Comparison of ENCODE assay signal across 9 cellular contexts in the genomic region with DNA sequence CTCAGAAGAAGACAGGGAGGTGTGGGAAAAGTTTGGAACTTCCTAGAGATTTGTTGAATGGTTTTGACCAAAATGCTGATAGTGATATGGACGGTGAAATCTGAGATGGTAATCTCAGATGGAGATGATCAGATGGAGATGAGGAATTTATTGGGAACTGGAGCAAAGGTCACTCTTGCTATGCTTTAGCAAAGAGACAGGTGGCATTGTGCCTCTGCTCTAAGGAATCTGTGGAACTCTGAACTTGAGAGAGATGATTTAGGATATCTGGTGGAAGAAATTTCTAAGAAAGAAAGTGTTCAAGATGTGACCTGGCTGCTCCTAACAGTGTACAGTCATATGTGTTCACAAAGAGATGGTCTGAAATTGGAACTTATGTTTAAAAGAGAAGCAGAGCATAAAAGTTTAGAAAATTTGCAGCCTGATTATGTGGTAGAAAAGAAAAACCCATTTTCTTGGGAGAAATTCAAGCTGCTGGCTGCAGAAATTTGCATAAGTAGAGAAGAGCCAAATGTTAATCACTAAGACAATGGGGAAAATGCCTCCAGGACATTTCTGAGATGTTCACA. TPM values are rescaled to one million over a fixed set of nuclear protein-coding genes. Genes with fewer than 3 reads are reported as not detected.
A peak's percentile ranks its signal among the peaks of the same experiment; 100 is the strongest.
DNase-seq lines count a peak whose midpoint lies in the region; ATAC-seq, FAIRE-seq and TF ChIP-seq lines count a peak whose summit lies in the region.
"Not testable (repeated sequence)": the region's sequence is repeated elsewhere in the genome, so short reads cannot be mapped to it uniquely, and the experiment has no call there.
"Had no signal": no experiment of that assay in that cellular context is flagged by ENCODE, and none has a peak within 500 bp of the region (broad histone marks: within the 10 kb centered on the region; RNA-seq: fewer than 3 reads in every experiment).

No MANE protein-coding gene starts in this region.

- FAIRE-seq in H1 (lab: Jason Lieb, UNC) = not testable (repeated sequence)

- not testable (repeated sequence) for H3K14ac ChIP-seq in H1 (ENCODE audit: insufficient read length)

- H3K27ac Mint-ChIP-seq in activated B cell treated with CpG ODN at 0.5 μM for 24 hours = peak overlapping the region; percentile 60
- H3K27ac Mint-ChIP-seq in activated naive CD4-positive, alpha-beta T cell treated with anti-CD3 and anti-CD28 coated beads, Interleukin-2, amount 50 U/mL, for 24 hours = peak overlapping the region; percentile 77
- peak overlapping the region; percentile 68 for H3K27ac Mint-ChIP-seq in stimulated activated naive B cell treated with anti-CD40 and anti-IgM and Interleukin-4, amounts not matched to agents 10 μg/mL and 1 μg/mL and 100 μg/mL, for 72 hours

- not testable (repeated sequence) for H4K8ac ChIP-seq in H1 (ENCODE audit: extremely low read depth, insufficient read depth, low read length)

- not testable (repeated sequence) for H2BK5ac ChIP-seq in H1 (ENCODE audit: low read depth, low read length)

- H3K4ac ChIP-seq in H1 (replicated peaks; ENCODE audit: insufficient read length, low read depth, low read length) = not testable (repeated sequence)

- not testable (repeated sequence) for H3K4me2 ChIP-seq in H1 (ENCODE audit: insufficient read depth in 1 of 2, low read depth in 2 of 2, low read length in 2 of 2)

- H3K36me3 Mint-ChIP-seq in activated B cell treated with CpG ODN at 0.5 μM for 24 hours (ENCODE audit: low read depth) = peaks cover 10% of the 10 kb centered on the region
- H3K36me3 Mint-ChIP-seq in activated T-cell treated with anti-CD3 and anti-CD28 coated beads, Interleukin-2, amount 50 U/mL, for 4 hours (ENCODE audit: insufficient read depth) = peaks cover 14% of the 10 kb centered on the region
- peaks cover 18% of the 10 kb centered on the region for H3K36me3 Mint-ChIP-seq in activated naive CD4-positive, alpha-beta T cell treated with anti-CD3 and anti-CD28 coated beads, Interleukin-2, amount 50 U/mL, for 24 hours
- H3K36me3 Mint-ChIP-seq in stimulated activated naive B cell treated with anti-CD40 and anti-IgM and Interleukin-4, amounts not matched to agents 10 μg/mL and 1 μg/mL and 100 μg/mL, for 72 hours = peaks cover 22 to 44% of the 10 kb centered on the region in 2 donors

- not testable (repeated sequence) for H3K27me3 Mint-ChIP-seq in activated B cell treated with CpG ODN at 0.5 μM for 24 hours; activated T-cell treated with anti-CD3 and anti-CD28 coated beads, Interleukin-2, amount 50 U/mL, for 4 hours (ENCODE audit: low read depth); activated naive CD4-positive, alpha-beta T cell treated with anti-CD3 and anti-CD28 coated beads, Interleukin-2, amount 50 U/mL, for 24 hours; stimulated activated naive B cell treated with anti-CD40 and anti-IgM and Interleukin-4, amounts not matched to agents 10 μg/mL and 1 μg/mL and 100 μg/mL, for 72 hours

- not testable (repeated sequence) for H3K4me1 Mint-ChIP-seq in activated B cell treated with CpG ODN at 0.5 μM for 24 hours; activated T-cell treated with anti-CD3 and anti-CD28 coated beads, Interleukin-2, amount 50 U/mL, for 4 hours (ENCODE audit: low read depth); activated naive CD4-positive, alpha-beta T cell treated with anti-CD3 and anti-CD28 coated beads, Interleukin-2, amount 50 U/mL, for 24 hours; stimulated activated naive B cell treated with anti-CD40 and anti-IgM and Interleukin-4, amounts not matched to agents 10 μg/mL and 1 μg/mL and 100 μg/mL, for 72 hours

- H3K4me1 ChIP-seq in HUES48 (ENCODE audit: control insufficient read depth, insufficient read depth, low read length); H1 (replicated peaks in 1 of 4; ENCODE audit: control insufficient read depth in 3 of 4, insufficient read depth in 4 of 4, low read length in 3 of 4); iPS-20b (ENCODE audit: insufficient read depth, low read length): not testable (repeated sequence)

- not testable (repeated sequence) for H4K91ac ChIP-seq in H1 (replicated peaks; ENCODE audit: insufficient read length, low read length)

- not testable (repeated sequence) for H3K27ac ChIP-seq in C4-2B; H1 (ENCODE audit: low read depth, low read length); iPS-20b (ENCODE audit: low read length)
- H3K27ac ChIP-seq in HUES48 (ENCODE audit: low read depth, low read length) = peak overlapping the region; percentile 42

- H3K79me1 ChIP-seq in H1 (ENCODE audit: low read depth, low read length) = not testable (repeated sequence)

- H3K9ac ChIP-seq in HUES48 (ENCODE audit: low read depth, low read length); H1 (replicated peaks in 1 of 4; ENCODE audit: extremely low read depth in 1 of 4, low read depth in 3 of 4, low read length in 3 of 4); iPS-20b (ENCODE audit: low read depth, low read length): not testable (repeated sequence)

- not testable (repeated sequence) for TF ChIP-seq POLR2A in H1 (IDR thresholded peaks at IDR 0.05; ENCODE audit: control extremely low read depth in 1 of 2, low read depth in 2 of 2, low read length in 2 of 2)

- H2BK20ac ChIP-seq in H1 (ENCODE audit: low read length) = not testable (repeated sequence)

- not testable (repeated sequence) for H3K27me3 ChIP-seq in HUES48 (ENCODE audit: control insufficient read depth, insufficient read depth, low read length); H1 (replicated peaks in 1 of 4; ENCODE audit: control insufficient read depth in 3 of 4, extremely low read depth in 1 of 4, insufficient read depth in 3 of 4, low read length in 3 of 4); iPS-20b (ENCODE audit: insufficient read depth, low read length)

- H3K23ac ChIP-seq in H1 (ENCODE audit: insufficient read length) = not testable (repeated sequence)

- H2BK12ac ChIP-seq in H1 (ENCODE audit: low read depth, low read length) = not testable (repeated sequence)

- H2BK120ac ChIP-seq in H1 (replicated peaks; ENCODE audit: low read depth, low read length) = not testable (repeated sequence)

- not testable (repeated sequence) for H2BK15ac ChIP-seq in H1 (ENCODE audit: low read length)

- intact Hi-C loops in activated B cell treated with CpG ODN at 0.5 μM for 24 hours (cut with micrococcal nuclease) = not testable (repeated sequence)

- not testable (repeated sequence) for H2AK5ac ChIP-seq in H1 (ENCODE audit: low read depth, low read length)

- not testable (repeated sequence) for H3K18ac ChIP-seq in H1 (ENCODE audit: extremely low read depth, low read length)

- H3K56ac ChIP-seq in H1 (replicated peaks; ENCODE audit: insufficient read length, low read depth, low read length) = not testable (repeated sequence)

- peak; percentile 12 to 14; a peak in 2 of 4 replicates for TF ChIP-seq RAD21 in H1 (IDR thresholded peaks at IDR 0.05 in 1 of 2, conservative IDR thresholded peaks at IDR 0.05 in 1 of 2; ENCODE audit: low read depth in 2 of 2, low read length in 2 of 2)

- ATAC-seq in activated B cell treated with CpG ODN at 0.5 μM for 24 hours (ENCODE audit: low read depth); activated T-cell treated with anti-CD3 and anti-CD28 coated beads, Interleukin-2, amount 50 U/mL, for 4 hours; stimulated activated naive B cell treated with anti-CD40 and anti-IgM and Interleukin-4, amounts not matched to agents 10 μg/mL and 1 μg/mL and 100 μg/mL, for 72 hours (replicated peaks): not testable (repeated sequence)

- peaks cover 14% of the 10 kb centered on the region for H3K9me3 Mint-ChIP-seq in activated B cell treated with CpG ODN at 0.5 μM for 24 hours
- H3K9me3 Mint-ChIP-seq in activated T-cell treated with anti-CD3 and anti-CD28 coated beads, Interleukin-2, amount 50 U/mL, for 4 hours = peaks cover 15% of the 10 kb centered on the region
- not testable (repeated sequence) for H3K9me3 Mint-ChIP-seq in activated naive CD4-positive, alpha-beta T cell treated with anti-CD3 and anti-CD28 coated beads, Interleukin-2, amount 50 U/mL, for 24 hours
- H3K9me3 Mint-ChIP-seq in stimulated activated naive B cell treated with anti-CD40 and anti-IgM and Interleukin-4, amounts not matched to agents 10 μg/mL and 1 μg/mL and 100 μg/mL, for 72 hours = peaks cover 14% of the 10 kb centered on the region in 2 donors

- H3K4me3 Mint-ChIP-seq in activated B cell treated with CpG ODN at 0.5 μM for 24 hours = not testable (repeated sequence)
- peak overlapping the region; percentile 4 for H3K4me3 Mint-ChIP-seq in activated T-cell treated with anti-CD3 and anti-CD28 coated beads, Interleukin-2, amount 50 U/mL, for 4 hours
- peak overlapping the region; percentile 53 for H3K4me3 Mint-ChIP-seq in activated naive CD4-positive, alpha-beta T cell treated with anti-CD3 and anti-CD28 coated beads, Interleukin-2, amount 50 U/mL, for 24 hours
- H3K4me3 Mint-ChIP-seq in stimulated activated naive B cell treated with anti-CD40 and anti-IgM and Interleukin-4, amounts not matched to agents 10 μg/mL and 1 μg/mL and 100 μg/mL, for 72 hours = peak overlapping the region in 1 of 2 donors; percentile 49

- not testable (repeated sequence) for H3K23me2 ChIP-seq in H1 (ENCODE audit: low read depth, low read length)

- not testable (repeated sequence) for H4K5ac ChIP-seq in H1 (ENCODE audit: insufficient read length, low read depth, low read length)

- peaks cover 20% of the 10 kb centered on the region for H3K9me3 ChIP-seq in HUES48 (ENCODE audit: control insufficient read depth, insufficient read depth, low read length)
- H3K9me3 ChIP-seq in H1 (ENCODE audit: insufficient read depth in 2 of 2, low read depth in 1 of 2, low read length in 1 of 2) = not testable (repeated sequence)
- H3K9me3 ChIP-seq in iPS-20b (ENCODE audit: insufficient read depth, low read depth, low read length) = peaks cover 18% of the 10 kb centered on the region

- not testable (repeated sequence) for H4K20me1 ChIP-seq in H1 (replicated peaks in 1 of 2; ENCODE audit: control insufficient read depth in 1 of 2, insufficient read depth in 2 of 2, low read length in 2 of 2)

- TF ChIP-seq EP300 in H1 (IDR thresholded peaks at IDR 0.05; ENCODE audit: borderline replicate concordance in 1 of 2, low read depth in 2 of 2, low read length in 2 of 2) = not testable (repeated sequence)

- not testable (repeated sequence) for H3K4me3 ChIP-seq in HUES48 (ENCODE audit: low read depth, low read length); H1 (ENCODE audit: extremely low read depth in 1 of 4, insufficient read depth in 2 of 4, low read depth in 3 of 4, low read length in 4 of 4)
- peak overlapping the region; percentile 32 for H3K4me3 ChIP-seq in iPS-20b (ENCODE audit: low read length)

- CTCF ChIA-PET in activated B cell treated with CpG ODN at 0.5 μM for 24 hours (lab: Charles Lee); H1 (lab: Charles Lee; ENCODE audit: partially characterized antibody): not testable (repeated sequence)

- POLR2A ChIA-PET in activated B cell treated with CpG ODN at 0.5 μM for 24 hours (lab: Charles Lee) = not testable (repeated sequence)
- POLR2A ChIA-PET in H1 (lab: Charles Lee; ENCODE audit: partially characterized antibody) = interaction anchor here (0.7 kb wide), 1 partner anchor 14 kb away, joined by 3 read pairs; no protein-coding TSS in a partner anchor

- TF ChIP-seq CTCF in C4-2B (conservative IDR thresholded peaks at IDR 0.05) (peak; percentile 23; the same call in 1 of the 2 replicates), H1 (IDR thresholded peaks at IDR 0.05; ENCODE audit: control extremely low read depth in 1 of 3, insufficient read depth in 1 of 3, low read depth in 1 of 3, low read length in 3 of 3) (peak in 1 of 3 experiments; percentile 21; a peak in 1 of 4 replicates)
- TF ChIP-seq CTCF in activated B cell treated with CpG ODN at 0.5 μM for 24 hours (IDR thresholded peaks at IDR 0.05) = not testable (repeated sequence)

- not testable (repeated sequence) for H2AFZ ChIP-seq in H1 (ENCODE audit: low read length)

- 83% methylated on average over 1 of the region's 1 CpG; no CpG with 5 or more reads in 1 of the 2 experiments for WGBS in H1 (ENCODE audit: extremely low coverage in 1 of 2, insufficient coverage in 1 of 2, insufficient read length in 1 of 2, insufficient replicate concordance in 2 of 2, low coverage in 1 of 2, low lambda C conversion rate in 2 of 2, missing lambda C conversion rate in 1 of 2), 2 experiments

- H3K36me3 ChIP-seq in HUES48 (ENCODE audit: control insufficient read depth, insufficient read depth, low read length); H1 (ENCODE audit: control insufficient read depth in 2 of 4, insufficient read depth in 4 of 4, low read length in 3 of 4); iPS-20b (ENCODE audit: insufficient read depth, low read depth, low read length): not testable (repeated sequence)

- not testable (repeated sequence) for DNase-seq in activated B cell treated with CpG ODN at 0.5 μM for 24 hours; activated T-cell treated with anti-CD3 and anti-CD28 coated beads, Interleukin-2, amount 50 U/mL, for 4 hours; H1 (ENCODE audit: low read depth in 1 of 2, low spot score in 2 of 2); stimulated activated naive B cell treated with anti-CD40 and anti-IgM and Interleukin-4, amounts not matched to agents 10 μg/mL and 1 μg/mL and 100 μg/mL, for 72 hours

- H3K79me2 ChIP-seq in H1 (ENCODE audit: control insufficient read depth in 1 of 2, insufficient read depth in 2 of 2, low read length in 2 of 2) = not testable (repeated sequence)

RNA-seq across cellular contexts. Expression of gene TESK1, which starts 25.3 kb away (rescaled TPM):
- 48.7 and 51.9 TPM in 2 replicates for total RNA-seq in activated B cell treated with CpG ODN at 0.5 μM for 24 hours
- total RNA-seq in activated T-cell treated with anti-CD3 and anti-CD28 coated beads, Interleukin-2, amount 50 U/mL, for 4 hours = 10 to 100 TPM; 42.0 to 57.1 (median 54.9) TPM
- 13.9 and 17.5 TPM in 2 replicates for total RNA-seq in H1 (2021; fragmentation: NEBNext Ultra II Directional; extraction: Animal tissue kit (Norgen Biotek cat#: 25700))
- 13.5 and 19.2 TPM in 2 replicates for polyA plus RNA-seq in H1 (2011; rRNA removed)
- 11.6 TPM for polyA plus RNA-seq in H1 (2011; cell fraction: cytosol; rRNA removed)
- 39.3 TPM for polyA plus RNA-seq in H1 (2011; cell fraction: nucleus; rRNA removed)
- 14.6 to 19.1 TPM (median 18.6 TPM) in 4 replicates for polyA plus RNA-seq in H1 (2012, experiment 1 of 2)
- 10.3 TPM for polyA plus RNA-seq in H1 (2012, experiment 2 of 2)
- 14.8 TPM for polyA plus RNA-seq in H1 (2013, experiment 1 of 2)
- 13.2 TPM for polyA plus RNA-seq in H1 (2013, experiment 2 of 2)
- 8.2 and 9.3 TPM in 2 replicates for polyA minus RNA-seq in H1 (2011; rRNA and poly(A)+ RNA removed)
- 6.1 TPM for polyA minus RNA-seq in H1 (2011; cell fraction: cytosol; rRNA and poly(A)+ RNA removed)
- 11.2 TPM for polyA minus RNA-seq in H1 (2011; cell fraction: nucleus; rRNA and poly(A)+ RNA removed)

RNA-seq across cellular contexts. Expression of gene CD72, which starts 38.5 kb away (rescaled TPM):
- total RNA-seq in activated B cell treated with CpG ODN at 0.5 μM for 24 hours = 118 and 125 TPM in 2 replicates
- total RNA-seq in activated T-cell treated with anti-CD3 and anti-CD28 coated beads, Interleukin-2, amount 50 U/mL, for 4 hours = 1 to 10 TPM; 1.8 to 4.5 (median 3.9) TPM
- 4.0 and 4.5 TPM in 2 replicates for total RNA-seq in H1 (2021; fragmentation: NEBNext Ultra II Directional; extraction: Animal tissue kit (Norgen Biotek cat#: 25700))
- polyA plus RNA-seq in H1 (2011; rRNA removed) = 4.5 and 4.9 TPM in 2 replicates
- 5.5 TPM for polyA plus RNA-seq in H1 (2011; cell fraction: cytosol; rRNA removed)
- polyA plus RNA-seq in H1 (2011; cell fraction: nucleus; rRNA removed) = 8.2 TPM
- polyA plus RNA-seq in H1 (2012, experiment 1 of 2) = 2.7 to 4.9 TPM (median 4.2 TPM) in 4 replicates
- polyA plus RNA-seq in H1 (2012, experiment 2 of 2) = 3.2 TPM
- 4.1 TPM for polyA plus RNA-seq in H1 (2013, experiment 1 of 2)
- polyA plus RNA-seq in H1 (2013, experiment 2 of 2) = 3.0 TPM
- 2.7 and 3.9 TPM in 2 replicates for polyA minus RNA-seq in H1 (2011; rRNA and poly(A)+ RNA removed)
- polyA minus RNA-seq in H1 (2011; cell fraction: cytosol; rRNA and poly(A)+ RNA removed) = 2.5 TPM
- 3.0 TPM for polyA minus RNA-seq in H1 (2011; cell fraction: nucleus; rRNA and poly(A)+ RNA removed)
- total RNA-seq: SJSA1 had no signal

Comparison
In these comparisons a context has a peak if more than half of its experiments do, and no peak if none do; other contexts are left out.
1. RNA of gene CD72, which starts 38.5 kb away (total RNA-seq): 118 to 125 TPM in activated B cell treated with CpG ODN at 0.5 μM for 24 hours; 4.0 to 4.5 TPM in H1 and 1.8 to 4.5 TPM in activated T-cell treated with anti-CD3 and anti-CD28 coated beads, Interleukin-2, amount 50 U/mL, for 4 hours; every median in the first group is over 10 times any median in the second.
2. Peak in every context shown above with its lines, with median percentiles within 50 percentile points of each other: H3K27ac Mint-ChIP-seq.